Comparison of ENCODE assay signal across 1 cellular context in the genomic region with DNA sequence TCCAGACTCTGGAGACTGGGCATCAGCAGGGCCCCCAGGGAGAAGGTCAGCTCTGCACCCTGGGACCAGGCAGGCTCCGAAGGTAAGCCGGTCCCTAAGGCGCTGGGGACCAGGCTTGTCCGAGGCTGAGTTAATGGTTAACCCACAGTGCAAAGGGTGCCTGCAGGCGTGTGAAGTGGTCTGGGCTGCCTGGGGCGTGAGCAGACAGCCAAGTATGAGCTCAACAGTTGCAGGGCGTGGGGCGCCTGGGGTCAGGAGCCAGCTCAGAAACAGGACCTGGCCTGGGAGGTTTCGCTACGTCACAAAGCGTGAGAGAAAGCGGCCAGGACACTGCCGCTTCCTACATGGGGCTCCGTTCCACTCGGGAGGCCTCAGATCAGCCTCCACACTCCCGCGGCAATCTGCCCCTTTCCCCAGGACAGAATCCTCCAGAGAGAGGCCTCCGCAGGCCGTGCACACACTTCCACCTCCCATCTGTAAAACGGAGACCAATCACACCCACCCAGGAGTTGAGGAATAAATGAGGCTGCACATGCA.
TF ChIP-seq lines count a peak whose summit lies in the region.

No MANE protein-coding gene starts in this region.

TF ChIP-seq in HepG2, 621 proteins besides CTCF, POLR2A, EP300 and RAD21 (continued from another document and continues in another):
- TF ChIP-seq NR1H2 (CRISPR knock-in tag; IDR thresholded peaks at IDR 0.05; ENCODE audit: borderline replicate concordance, low read depth) (0 out of 2 replicates have a peak, but pooled peaks have one; percentile 26), ZBTB42 (CRISPR knock-in tag; IDR thresholded peaks at IDR 0.05) (peak; percentile 64; the same call in 1 of the 2 replicates), ZSCAN31 (CRISPR knock-in tag; IDR thresholded peaks at IDR 0.05; ENCODE audit: low read depth) (peak; percentile 83; the same call in 1 of the 2 replicates), ZFP41 (CRISPR knock-in tag; IDR thresholded peaks at IDR 0.05; ENCODE audit: borderline replicate concordance) (no peak), ZNF329 (CRISPR knock-in tag; IDR thresholded peaks at IDR 0.05; ENCODE audit: low read depth) (0 out of 2 replicates have a peak, but pooled peaks have one; percentile 40), MAZ (IDR thresholded peaks at IDR 0.05; ENCODE audit: borderline replicate concordance, low read depth, low read length) (peak; percentile 39; the same call in 1 of the 2 replicates), MAZ (CRISPR knock-in tag; IDR thresholded peaks at IDR 0.05; ENCODE audit: low read depth) (peak; percentile 72; the same call in 1 of the 2 replicates), RXRB (CRISPR knock-in tag; IDR thresholded peaks at IDR 0.05; ENCODE audit: borderline replicate concordance) (peak; percentile 97), EEA1 (CRISPR knock-in tag; IDR thresholded peaks at IDR 0.05; ENCODE audit: borderline replicate concordance) (no peak), KDM2A (CRISPR knock-in tag; IDR thresholded peaks at IDR 0.05; ENCODE audit: borderline replicate concordance, low read depth) (peak; percentile 67; the same call in 1 of the 2 replicates), HNRNPUL1 (IDR thresholded peaks at IDR 0.05; ENCODE audit: low read depth, low read length) (peak; percentile 74; the same call in 1 of the 2 replicates), CREM (IDR thresholded peaks at IDR 0.05) (peak; percentile 77), CREM (CRISPR knock-in tag; IDR thresholded peaks at IDR 0.05) (no peak), KLF13 (CRISPR knock-in tag; IDR thresholded peaks at IDR 0.05) (no peak), ZNF143 (CRISPR knock-in tag; IDR thresholded peaks at IDR 0.05) (peak; percentile 47; the same call in 1 of the 2 replicates), HMG20B (CRISPR knock-in tag; conservative IDR thresholded peaks at IDR 0.05) (peak; percentile 68; the same call in 1 of the 2 replicates), NR2F6 (IDR thresholded peaks at IDR 0.05) (peak; percentile 87), NR2F6 (CRISPR knock-in tag; IDR thresholded peaks at IDR 0.05) (peak; percentile 96), ADNP (CRISPR knock-in tag; IDR thresholded peaks at IDR 0.05) (no peak), NCOA1 (CRISPR knock-in tag; IDR thresholded peaks at IDR 0.05) (no peak), FOXK1 (CRISPR knock-in tag; IDR thresholded peaks at IDR 0.05; ENCODE audit: borderline replicate concordance, low read depth) (peak; percentile 21; the same call in 1 of the 2 replicates), RBFOX2 (IDR thresholded peaks at IDR 0.05; ENCODE audit: low read depth, low read length) (0 out of 2 replicates have a peak, but pooled peaks have one; percentile 26), ZFP1 (CRISPR knock-in tag; IDR thresholded peaks at IDR 0.05) (0 out of 2 replicates have a peak, but pooled peaks have one; percentile 41), PAX8 (CRISPR knock-in tag; IDR thresholded peaks at IDR 0.05; ENCODE audit: borderline replicate concordance) (no peak), ZNF781 (CRISPR knock-in tag; IDR thresholded peaks at IDR 0.05; ENCODE audit: borderline replicate concordance, not compliant biosample characterization) (no peak)
- TF ChIP-seq, protein P1, sequence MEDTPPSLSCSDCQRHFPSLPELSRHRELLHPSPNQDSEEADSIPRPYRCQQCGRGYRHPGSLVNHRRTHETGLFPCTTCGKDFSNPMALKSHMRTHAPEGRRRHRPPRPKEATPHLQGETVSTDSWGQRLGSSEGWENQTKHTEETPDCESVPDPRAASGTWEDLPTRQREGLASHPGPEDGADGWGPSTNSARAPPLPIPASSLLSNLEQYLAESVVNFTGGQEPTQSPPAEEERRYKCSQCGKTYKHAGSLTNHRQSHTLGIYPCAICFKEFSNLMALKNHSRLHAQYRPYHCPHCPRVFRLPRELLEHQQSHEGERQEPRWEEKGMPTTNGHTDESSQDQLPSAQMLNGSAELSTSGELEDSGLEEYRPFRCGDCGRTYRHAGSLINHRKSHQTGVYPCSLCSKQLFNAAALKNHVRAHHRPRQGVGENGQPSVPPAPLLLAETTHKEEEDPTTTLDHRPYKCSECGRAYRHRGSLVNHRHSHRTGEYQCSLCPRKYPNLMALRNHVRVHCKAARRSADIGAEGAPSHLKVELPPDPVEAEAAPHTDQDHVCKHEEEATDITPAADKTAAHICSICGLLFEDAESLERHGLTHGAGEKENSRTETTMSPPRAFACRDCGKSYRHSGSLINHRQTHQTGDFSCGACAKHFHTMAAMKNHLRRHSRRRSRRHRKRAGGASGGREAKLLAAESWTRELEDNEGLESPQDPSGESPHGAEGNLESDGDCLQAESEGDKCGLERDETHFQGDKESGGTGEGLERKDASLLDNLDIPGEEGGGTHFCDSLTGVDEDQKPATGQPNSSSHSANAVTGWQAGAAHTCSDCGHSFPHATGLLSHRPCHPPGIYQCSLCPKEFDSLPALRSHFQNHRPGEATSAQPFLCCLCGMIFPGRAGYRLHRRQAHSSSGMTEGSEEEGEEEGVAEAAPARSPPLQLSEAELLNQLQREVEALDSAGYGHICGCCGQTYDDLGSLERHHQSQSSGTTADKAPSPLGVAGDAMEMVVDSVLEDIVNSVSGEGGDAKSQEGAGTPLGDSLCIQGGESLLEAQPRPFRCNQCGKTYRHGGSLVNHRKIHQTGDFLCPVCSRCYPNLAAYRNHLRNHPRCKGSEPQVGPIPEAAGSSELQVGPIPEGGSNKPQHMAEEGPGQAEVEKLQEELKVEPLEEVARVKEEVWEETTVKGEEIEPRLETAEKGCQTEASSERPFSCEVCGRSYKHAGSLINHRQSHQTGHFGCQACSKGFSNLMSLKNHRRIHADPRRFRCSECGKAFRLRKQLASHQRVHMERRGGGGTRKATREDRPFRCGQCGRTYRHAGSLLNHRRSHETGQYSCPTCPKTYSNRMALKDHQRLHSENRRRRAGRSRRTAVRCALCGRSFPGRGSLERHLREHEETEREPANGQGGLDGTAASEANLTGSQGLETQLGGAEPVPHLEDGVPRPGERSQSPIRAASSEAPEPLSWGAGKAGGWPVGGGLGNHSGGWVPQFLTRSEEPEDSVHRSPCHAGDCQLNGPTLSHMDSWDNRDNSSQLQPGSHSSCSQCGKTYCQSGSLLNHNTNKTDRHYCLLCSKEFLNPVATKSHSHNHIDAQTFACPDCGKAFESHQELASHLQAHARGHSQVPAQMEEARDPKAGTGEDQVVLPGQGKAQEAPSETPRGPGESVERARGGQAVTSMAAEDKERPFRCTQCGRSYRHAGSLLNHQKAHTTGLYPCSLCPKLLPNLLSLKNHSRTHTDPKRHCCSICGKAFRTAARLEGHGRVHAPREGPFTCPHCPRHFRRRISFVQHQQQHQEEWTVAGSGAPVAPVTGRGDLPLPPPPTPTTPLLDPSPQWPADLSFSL (CRISPR knock-in tag; IDR thresholded peaks at IDR 0.05) = no peak
- TF ChIP-seq, protein P2, sequence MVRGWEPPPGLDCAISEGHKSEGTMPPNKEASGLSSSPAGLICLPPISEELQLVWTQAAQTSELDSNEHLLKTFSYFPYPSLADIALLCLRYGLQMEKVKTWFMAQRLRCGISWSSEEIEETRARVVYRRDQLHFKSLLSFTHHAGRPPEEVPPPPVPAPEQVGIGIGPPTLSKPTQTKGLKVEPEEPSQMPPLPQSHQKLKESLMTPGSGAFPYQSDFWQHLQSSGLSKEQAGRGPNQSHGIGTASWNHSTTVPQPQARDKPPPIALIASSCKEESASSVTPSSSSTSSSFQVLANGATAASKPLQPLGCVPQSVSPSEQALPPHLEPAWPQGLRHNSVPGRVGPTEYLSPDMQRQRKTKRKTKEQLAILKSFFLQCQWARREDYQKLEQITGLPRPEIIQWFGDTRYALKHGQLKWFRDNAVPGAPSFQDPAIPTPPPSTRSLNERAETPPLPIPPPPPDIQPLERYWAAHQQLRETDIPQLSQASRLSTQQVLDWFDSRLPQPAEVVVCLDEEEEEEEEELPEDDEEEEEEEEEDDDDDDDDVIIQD (CRISPR knock-in tag; IDR thresholded peaks at IDR 0.05; ENCODE audit: low read depth) = peak; percentile 72; the same call in 1 of the 2 replicates
- TF ChIP-seq, protein P3, sequence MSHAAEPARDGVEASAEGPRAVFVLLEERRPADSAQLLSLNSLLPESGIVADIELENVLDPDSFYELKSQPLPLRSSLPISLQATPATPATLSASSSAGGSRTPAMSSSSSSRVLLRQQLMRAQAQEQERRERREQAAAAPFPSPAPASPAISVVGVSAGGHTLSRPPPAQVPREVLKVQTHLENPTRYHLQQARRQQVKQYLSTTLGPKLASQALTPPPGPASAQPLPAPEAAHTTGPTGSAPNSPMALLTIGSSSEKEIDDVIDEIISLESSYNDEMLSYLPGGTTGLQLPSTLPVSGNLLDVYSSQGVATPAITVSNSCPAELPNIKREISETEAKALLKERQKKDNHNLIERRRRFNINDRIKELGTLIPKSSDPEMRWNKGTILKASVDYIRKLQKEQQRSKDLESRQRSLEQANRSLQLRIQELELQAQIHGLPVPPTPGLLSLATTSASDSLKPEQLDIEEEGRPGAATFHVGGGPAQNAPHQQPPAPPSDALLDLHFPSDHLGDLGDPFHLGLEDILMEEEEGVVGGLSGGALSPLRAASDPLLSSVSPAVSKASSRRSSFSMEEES (CRISPR knock-in tag; IDR thresholded peaks at IDR 0.05) = 0 out of 2 replicates have a peak, but pooled peaks have one; percentile 62
- TF ChIP-seq, protein P4, sequence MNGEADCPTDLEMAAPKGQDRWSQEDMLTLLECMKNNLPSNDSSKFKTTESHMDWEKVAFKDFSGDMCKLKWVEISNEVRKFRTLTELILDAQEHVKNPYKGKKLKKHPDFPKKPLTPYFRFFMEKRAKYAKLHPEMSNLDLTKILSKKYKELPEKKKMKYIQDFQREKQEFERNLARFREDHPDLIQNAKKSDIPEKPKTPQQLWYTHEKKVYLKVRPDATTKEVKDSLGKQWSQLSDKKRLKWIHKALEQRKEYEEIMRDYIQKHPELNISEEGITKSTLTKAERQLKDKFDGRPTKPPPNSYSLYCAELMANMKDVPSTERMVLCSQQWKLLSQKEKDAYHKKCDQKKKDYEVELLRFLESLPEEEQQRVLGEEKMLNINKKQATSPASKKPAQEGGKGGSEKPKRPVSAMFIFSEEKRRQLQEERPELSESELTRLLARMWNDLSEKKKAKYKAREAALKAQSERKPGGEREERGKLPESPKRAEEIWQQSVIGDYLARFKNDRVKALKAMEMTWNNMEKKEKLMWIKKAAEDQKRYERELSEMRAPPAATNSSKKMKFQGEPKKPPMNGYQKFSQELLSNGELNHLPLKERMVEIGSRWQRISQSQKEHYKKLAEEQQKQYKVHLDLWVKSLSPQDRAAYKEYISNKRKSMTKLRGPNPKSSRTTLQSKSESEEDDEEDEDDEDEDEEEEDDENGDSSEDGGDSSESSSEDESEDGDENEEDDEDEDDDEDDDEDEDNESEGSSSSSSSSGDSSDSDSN (CRISPR knock-in tag; IDR thresholded peaks at IDR 0.05) = peak; percentile 62; the same call in 1 of the 2 replicates
- TF ChIP-seq, protein P5, sequence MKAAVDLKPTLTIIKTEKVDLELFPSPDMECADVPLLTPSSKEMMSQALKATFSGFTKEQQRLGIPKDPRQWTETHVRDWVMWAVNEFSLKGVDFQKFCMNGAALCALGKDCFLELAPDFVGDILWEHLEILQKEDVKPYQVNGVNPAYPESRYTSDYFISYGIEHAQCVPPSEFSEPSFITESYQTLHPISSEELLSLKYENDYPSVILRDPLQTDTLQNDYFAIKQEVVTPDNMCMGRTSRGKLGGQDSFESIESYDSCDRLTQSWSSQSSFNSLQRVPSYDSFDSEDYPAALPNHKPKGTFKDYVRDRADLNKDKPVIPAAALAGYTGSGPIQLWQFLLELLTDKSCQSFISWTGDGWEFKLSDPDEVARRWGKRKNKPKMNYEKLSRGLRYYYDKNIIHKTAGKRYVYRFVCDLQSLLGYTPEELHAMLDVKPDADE (CRISPR knock-in tag; IDR thresholded peaks at IDR 0.05) = no peak
- TF ChIP-seq, protein P6, sequence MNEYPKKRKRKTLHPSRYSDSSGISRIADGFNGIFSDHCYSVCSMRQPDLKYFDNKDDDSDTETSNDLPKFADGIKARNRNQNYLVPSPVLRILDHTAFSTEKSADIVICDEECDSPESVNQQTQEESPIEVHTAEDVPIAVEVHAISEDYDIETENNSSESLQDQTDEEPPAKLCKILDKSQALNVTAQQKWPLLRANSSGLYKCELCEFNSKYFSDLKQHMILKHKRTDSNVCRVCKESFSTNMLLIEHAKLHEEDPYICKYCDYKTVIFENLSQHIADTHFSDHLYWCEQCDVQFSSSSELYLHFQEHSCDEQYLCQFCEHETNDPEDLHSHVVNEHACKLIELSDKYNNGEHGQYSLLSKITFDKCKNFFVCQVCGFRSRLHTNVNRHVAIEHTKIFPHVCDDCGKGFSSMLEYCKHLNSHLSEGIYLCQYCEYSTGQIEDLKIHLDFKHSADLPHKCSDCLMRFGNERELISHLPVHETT (CRISPR knock-in tag; conservative IDR thresholded peaks at IDR 0.05) = no peak
- TF ChIP-seq, protein P7, sequence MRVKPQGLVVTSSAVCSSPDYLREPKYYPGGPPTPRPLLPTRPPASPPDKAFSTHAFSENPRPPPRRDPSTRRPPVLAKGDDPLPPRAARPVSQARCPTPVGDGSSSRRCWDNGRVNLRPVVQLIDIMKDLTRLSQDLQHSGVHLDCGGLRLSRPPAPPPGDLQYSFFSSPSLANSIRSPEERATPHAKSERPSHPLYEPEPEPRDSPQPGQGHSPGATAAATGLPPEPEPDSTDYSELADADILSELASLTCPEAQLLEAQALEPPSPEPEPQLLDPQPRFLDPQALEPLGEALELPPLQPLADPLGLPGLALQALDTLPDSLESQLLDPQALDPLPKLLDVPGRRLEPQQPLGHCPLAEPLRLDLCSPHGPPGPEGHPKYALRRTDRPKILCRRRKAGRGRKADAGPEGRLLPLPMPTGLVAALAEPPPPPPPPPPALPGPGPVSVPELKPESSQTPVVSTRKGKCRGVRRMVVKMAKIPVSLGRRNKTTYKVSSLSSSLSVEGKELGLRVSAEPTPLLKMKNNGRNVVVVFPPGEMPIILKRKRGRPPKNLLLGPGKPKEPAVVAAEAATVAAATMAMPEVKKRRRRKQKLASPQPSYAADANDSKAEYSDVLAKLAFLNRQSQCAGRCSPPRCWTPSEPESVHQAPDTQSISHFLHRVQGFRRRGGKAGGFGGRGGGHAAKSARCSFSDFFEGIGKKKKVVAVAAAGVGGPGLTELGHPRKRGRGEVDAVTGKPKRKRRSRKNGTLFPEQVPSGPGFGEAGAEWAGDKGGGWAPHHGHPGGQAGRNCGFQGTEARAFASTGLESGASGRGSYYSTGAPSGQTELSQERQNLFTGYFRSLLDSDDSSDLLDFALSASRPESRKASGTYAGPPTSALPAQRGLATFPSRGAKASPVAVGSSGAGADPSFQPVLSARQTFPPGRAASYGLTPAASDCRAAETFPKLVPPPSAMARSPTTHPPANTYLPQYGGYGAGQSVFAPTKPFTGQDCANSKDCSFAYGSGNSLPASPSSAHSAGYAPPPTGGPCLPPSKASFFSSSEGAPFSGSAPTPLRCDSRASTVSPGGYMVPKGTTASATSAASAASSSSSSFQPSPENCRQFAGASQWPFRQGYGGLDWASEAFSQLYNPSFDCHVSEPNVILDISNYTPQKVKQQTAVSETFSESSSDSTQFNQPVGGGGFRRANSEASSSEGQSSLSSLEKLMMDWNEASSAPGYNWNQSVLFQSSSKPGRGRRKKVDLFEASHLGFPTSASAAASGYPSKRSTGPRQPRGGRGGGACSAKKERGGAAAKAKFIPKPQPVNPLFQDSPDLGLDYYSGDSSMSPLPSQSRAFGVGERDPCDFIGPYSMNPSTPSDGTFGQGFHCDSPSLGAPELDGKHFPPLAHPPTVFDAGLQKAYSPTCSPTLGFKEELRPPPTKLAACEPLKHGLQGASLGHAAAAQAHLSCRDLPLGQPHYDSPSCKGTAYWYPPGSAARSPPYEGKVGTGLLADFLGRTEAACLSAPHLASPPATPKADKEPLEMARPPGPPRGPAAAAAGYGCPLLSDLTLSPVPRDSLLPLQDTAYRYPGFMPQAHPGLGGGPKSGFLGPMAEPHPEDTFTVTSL (CRISPR knock-in tag; IDR thresholded peaks at IDR 0.05; ENCODE audit: borderline replicate concordance) = peak; percentile 63; the same call in 1 of the 2 replicates
